Comparison of ENCODE assay signal across 1 cellular context in genomic region chr10:22369433-22370072, GRCh38.
TF ChIP-seq lines count a peak whose summit lies in the region.

No MANE protein-coding gene starts in this region.

TF ChIP-seq in endothelial cell of umbilical vein, 7 proteins besides CTCF, POLR2A, EP300 and RAD21:
- TF ChIP-seq POLR2AphosphoS5 (IDR thresholded peaks at IDR 0.05; ENCODE audit: insufficient read depth, low read depth, low read length) = peak; percentile 35
- no peak for TF ChIP-seq EZH2 (IDR thresholded peaks at IDR 0.05; ENCODE audit: borderline replicate concordance, low read depth, low read length, severe bottlenecking)
- TF ChIP-seq FOS (IDR thresholded peaks at IDR 0.05; ENCODE audit: borderline replicate concordance, insufficient read depth, low read length) = peak; percentile 57
- TF ChIP-seq, protein P1, sequence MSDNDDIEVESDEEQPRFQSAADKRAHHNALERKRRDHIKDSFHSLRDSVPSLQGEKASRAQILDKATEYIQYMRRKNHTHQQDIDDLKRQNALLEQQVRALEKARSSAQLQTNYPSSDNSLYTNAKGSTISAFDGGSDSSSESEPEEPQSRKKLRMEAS (IDR thresholded peaks at IDR 0.05; ENCODE audit: insufficient read depth, insufficient read length) = no peak
- TF ChIP-seq MYC (IDR thresholded peaks at IDR 0.05; ENCODE audit: low read depth, low read length) = no peak
- peak; percentile 87 for TF ChIP-seq JUN (IDR thresholded peaks at IDR 0.05; ENCODE audit: borderline replicate concordance, insufficient read depth, insufficient read length, low read depth)
- no peak for TF ChIP-seq GATA2 (IDR thresholded peaks at IDR 0.05; ENCODE audit: insufficient read depth, insufficient read length, low read depth, low read length)
